In genomic region chr2:226655871-226656270, GRCh38 we compare ENCODE assay signal across 17 cellular contexts.
DNase-seq lines count a peak whose midpoint lies in the region; ATAC-seq and TF ChIP-seq lines count a peak whose summit lies in the region.
"Had no signal": no experiment of that assay in that cellular context is flagged by ENCODE, and none has a peak within 500 bp of the region (broad histone marks: within the 10 kb centered on the region; RNA-seq: fewer than 3 reads in every experiment).

No MANE protein-coding gene starts in this region.

- H3K14ac ChIP-seq in IMR-90 (replicated peaks; ENCODE audit: low read depth, low read length), result peak overlapping the region; percentile 58

- H3K4ac ChIP-seq in IMR-90 (ENCODE audit: low read depth, low read length), result peak overlapping the region; percentile 57; the same call in 1 of the 2 replicates

- no peak overlapping the region for H3K27ac ChIP-seq in IMR-90 (ENCODE audit: insufficient read depth, low read length)
- peak overlapping the region; percentile 16 for H3K27ac ChIP-seq in fibroblast of lung (ENCODE audit: insufficient read depth, low read length)
- H3K27ac ChIP-seq in coronary artery, result no peak overlapping the region
- H3K27ac ChIP-seq: epithelial cell of prostate, ovary had no signal

- no peak overlapping the region for H3K56ac ChIP-seq in IMR-90 (ENCODE audit: extremely low read depth, insufficient read depth, low read length)

- H3K27me3 ChIP-seq in IMR-90 (ENCODE audit: control insufficient read depth, insufficient read depth, low read length) (no peaks in the 10 kb centered on the region), fibroblast of lung (ENCODE audit: control insufficient read depth, insufficient read depth, low read length) (no peaks in the 10 kb centered on the region)
- H3K27me3 ChIP-seq: ovary had no signal

- DNase-seq in AG08395 (ENCODE audit: low spot score) (peak; percentile 34), IMR-90 (peak; percentile 60), fibroblast of lung (ENCODE audit: low read depth in 2 of 2) (peak; percentile 48 to 76), mucosa of descending colon (no peak), posterior vena cava (ENCODE audit: low spot score) (no peak), DMS153 treated with DMSO at 0.1 percent for 48 hours (lab: John Stamatoyannopoulos, UW; ENCODE audit: unreplicated experiment) (no peak), dermis blood vessel endothelial cell (no peak), coronary artery (ENCODE audit: low spot score) (no peak)
- DNase-seq: activated gamma-delta T cell; cortex of kidney; NCI-H1436; NCI-H226; ovary; stimulated activated CD4-positive, alpha-beta T cell treated with anti-CD3 and anti-CD28 coated beads, Interleukin-12 subunit alpha, Interleukin-12 subunit beta, amount 100 ng/mL, for 4 hours; stimulated activated naive CD4-positive, alpha-beta T cell; T-helper 2 cell had no signal

- H4K20me1 ChIP-seq in IMR-90 (ENCODE audit: insufficient read depth, low read length) (no peaks in the 10 kb centered on the region), fibroblast of lung (ENCODE audit: control insufficient read depth, extremely low read depth, insufficient read depth, low read length) (no peaks in the 10 kb centered on the region)

- H2AFZ ChIP-seq in IMR-90 (replicated peaks; ENCODE audit: low read length, poor library complexity) (peak overlapping the region; percentile 6), fibroblast of lung (ENCODE audit: low read length) (peak overlapping the region; percentile 3)

- H3K4me3 ChIP-seq in IMR-90 (ENCODE audit: insufficient read depth, low read depth, low read length) (no peak overlapping the region), fibroblast of lung (replicated peaks in 1 of 4; ENCODE audit: control extremely low read depth in 1 of 4, insufficient read depth in 1 of 4, low read depth in 3 of 4, low read length in 4 of 4) (peak overlapping the region in 2 of 4 experiments; percentile 4 to 8), mucosa of descending colon (no peak overlapping the region), coronary artery (no peak overlapping the region)
- H3K4me3 ChIP-seq: ovary had no signal

- no peak overlapping the region for H2AK9ac ChIP-seq in IMR-90 (replicated peaks; ENCODE audit: low read depth, low read length, poor library complexity)

- peaks cover 16% of the 10 kb centered on the region; the same call in 1 of the 2 replicates for H3K4me1 ChIP-seq in IMR-90 (ENCODE audit: control insufficient read depth, insufficient read depth, low read length)
- H3K4me1 ChIP-seq in fibroblast of lung (ENCODE audit: control insufficient read depth, extremely low read depth, insufficient read depth, low read length), result peaks cover 8% of the 10 kb centered on the region
- peaks cover 3% of the 10 kb centered on the region for H3K4me1 ChIP-seq in mucosa of descending colon (ENCODE audit: low read depth)

- H3K79me2 ChIP-seq in fibroblast of lung (ENCODE audit: control insufficient read depth, insufficient read depth, low read length), result no peaks in the 10 kb centered on the region

- peak overlapping the region; percentile 2; the same call in 2 of the 3 replicates for H2BK15ac ChIP-seq in IMR-90 (ENCODE audit: low read depth, low read length)

- H2AK5ac ChIP-seq in IMR-90 (ENCODE audit: low read depth, low read length), result no peak overlapping the region

- peak overlapping the region; percentile 49; the same call in 1 of the 2 replicates for H4K5ac ChIP-seq in IMR-90 (ENCODE audit: low read depth, low read length)

- H3K9me1 ChIP-seq in IMR-90 (ENCODE audit: insufficient read depth, low read length), result peaks cover 17% of the 10 kb centered on the region

- H3K36me3 ChIP-seq in IMR-90 (ENCODE audit: control insufficient read depth, insufficient read depth, low read length), result no peaks in the 10 kb centered on the region
- no peaks in the 10 kb centered on the region for H3K36me3 ChIP-seq in fibroblast of lung (ENCODE audit: control insufficient read depth, insufficient read depth, low read length)
- no peaks in the 10 kb centered on the region for H3K36me3 ChIP-seq in mucosa of descending colon (ENCODE audit: low read depth)
- H3K36me3 ChIP-seq: ovary had no signal

- POLR2A ChIA-PET in IMR-90 (lab: Charles Lee; ENCODE audit: unreplicated experiment), result no interaction called here

- H2BK120ac ChIP-seq in IMR-90 (ENCODE audit: low read depth, low read length), result peak overlapping the region; percentile 77

- no peak for TF ChIP-seq POLR2A in IMR-90 (IDR thresholded peaks at IDR 0.05; ENCODE audit: low read depth, low read length)

- dilution Hi-C loops in IMR-90 (cut with HindIII; ENCODE audit: low sequenced_read_pairs, unreplicated experiment), result no loop called here

- in situ Hi-C loops in IMR-90 (cut with MboI; ENCODE audit: low sequenced_read_pairs), result loop anchor here (10.0 kb wide), 1 partner anchor 139 kb away; the partner anchor contains the start of gene IRS1

- no TSS peak for BruUV-seq in IMR-90 (replicated peaks; lab: Mats Ljungman, UMichigan)

- H2BK5ac ChIP-seq in IMR-90 (ENCODE audit: low read depth, low read length, poor library complexity, severe bottlenecking), result peak overlapping the region; percentile 6

- ATAC-seq in IMR-90 (ENCODE audit: low read depth) (no peak), mucosa of descending colon (peak; percentile 50)

- intact Hi-C loops in IMR-90 (cut with micrococcal nuclease) (no loop called here), mucosa of descending colon (cut with DNase I, micrococcal nuclease) (loop anchor here in 1 of 2 donors (10.0 kb wide), 1 partner anchor 139 kb away; the partner anchor contains the start of gene IRS1), posterior vena cava (cut with DNase I) (no loop called here)

- H3K9ac ChIP-seq in IMR-90 (ENCODE audit: low read depth, low read length) (no peak overlapping the region; the same call in 1 of the 2 replicates), fibroblast of lung (ENCODE audit: insufficient read depth, low read length) (no peak overlapping the region)

- H3K4me2 ChIP-seq in IMR-90 (ENCODE audit: low read depth, low read length) (peak overlapping the region; percentile 50; the same call in 1 of the 2 replicates), fibroblast of lung (ENCODE audit: extremely low read depth, insufficient read depth, low read length) (peak overlapping the region; percentile 49)

- H3K23ac ChIP-seq in IMR-90 (ENCODE audit: low read depth, low read length), result peak overlapping the region; percentile 50; the same call in 1 of the 2 replicates

- H4K8ac ChIP-seq in IMR-90 (ENCODE audit: low read depth in 2 of 2, low read length in 2 of 2), result peak overlapping the region in 1 of 2 experiments; percentile 64; a peak in 2 of 4 replicates

- peak overlapping the region; percentile 73; the same call in 1 of the 2 replicates for H3K18ac ChIP-seq in IMR-90 (ENCODE audit: low read depth, low read length)

- no CpG with 5 or more reads among the region's 1 CpG for WGBS in IMR-90 (ENCODE audit: extremely low coverage in 2 of 2, insufficient read length in 1 of 2), 2 experiments

- H2BK20ac ChIP-seq in IMR-90 (ENCODE audit: low read depth, low read length), result peak overlapping the region; percentile 22

- H3K79me1 ChIP-seq in IMR-90 (ENCODE audit: low read depth in 1 of 2, low read length in 2 of 2), result peaks cover 10 to 22% of the 10 kb centered on the region in 2 experiments

- H4K91ac ChIP-seq in IMR-90 (ENCODE audit: insufficient read depth, low read depth, low read length), result peak overlapping the region; percentile 19; the same call in 1 of the 2 replicates

- TF ChIP-seq RAD21 in IMR-90 (IDR thresholded peaks at IDR 0.05; ENCODE audit: low read length), result no peak

- TF ChIP-seq CTCF in IMR-90 (conservative IDR thresholded peaks at IDR 0.05; ENCODE audit: low read depth, low read length), result no peak
- no peak for TF ChIP-seq CTCF in fibroblast of lung (conservative IDR thresholded peaks at IDR 0.05 in 1 of 2, IDR thresholded peaks at IDR 0.05 in 1 of 2; ENCODE audit: low read depth in 1 of 2, low read length in 2 of 2)
- TF ChIP-seq CTCF in mucosa of descending colon (IDR thresholded peaks at IDR 0.05), result no peak
- TF ChIP-seq CTCF in coronary artery (IDR thresholded peaks at IDR 0.05), result no peak

- no peaks in the 10 kb centered on the region for H3K9me3 ChIP-seq in IMR-90 (ENCODE audit: control insufficient read depth, insufficient read depth, low read length)
- H3K9me3 ChIP-seq in fibroblast of lung (ENCODE audit: control insufficient read depth, insufficient read depth, low read depth, low read length), result no peaks in the 10 kb centered on the region
- H3K9me3 ChIP-seq in mucosa of descending colon, result no peaks in the 10 kb centered on the region
- H3K9me3 ChIP-seq: ovary had no signal

- CTCF ChIA-PET in IMR-90 (lab: Yijun Ruan, JAX), result no interaction called here

TF ChIP-seq in IMR-90, 13 proteins besides CTCF, POLR2A, EP300 and RAD21:
- TF ChIP-seq MXI1 (IDR thresholded peaks at IDR 0.05; ENCODE audit: borderline replicate concordance, low read depth, low read length), result no peak
- TF ChIP-seq USF2 (IDR thresholded peaks at IDR 0.05; ENCODE audit: low read depth, low read length), result peak; percentile 40; the same call in 1 of the 2 replicates

Comparison
In these comparisons a context has a peak if more than half of its experiments do, and no peak if none do; other contexts are left out.
1. DNase-seq: peak in AG08395 (single experiment), IMR-90 (single experiment) and fibroblast of lung (2 of 2); none in mucosa of descending colon (0 of 3), posterior vena cava (single experiment), DMS153 treated with DMSO at 0.1 percent for 48 hours (single experiment), dermis blood vessel endothelial cell (single experiment) and coronary artery (single experiment).